In genomic region chr18:32093106-32093511, GRCh38 we compare ENCODE assay signal across 8 cellular contexts. TPM values are rescaled to one million over a fixed set of nuclear protein-coding genes. Genes with fewer than 3 reads are reported as not detected.
A peak's percentile ranks its signal among the peaks of the same experiment; 100 is the strongest.
DNase-seq lines count a peak whose midpoint lies in the region; ATAC-seq, FAIRE-seq and TF ChIP-seq lines count a peak whose summit lies in the region.

No MANE protein-coding gene starts in this region.

- no peak for FAIRE-seq in pancreas (lab: Jason Lieb, UNC)

- peaks cover 6% of the 10 kb centered on the region for H3F3A ChIP-seq in DOHH2 (ENCODE audit: control insufficient read depth, insufficient read depth)

- ATAC-seq in GM21381 (IDR thresholded peaks at IDR 0.05; ENCODE audit: unreplicated experiment) (peak; percentile 27), heart left ventricle (peak in 2 of 4 donors; percentile 3 to 7), pancreas (peak; percentile 5 to 37 (median 16))

- H3K79me2 ChIP-seq in DOHH2 (ENCODE audit: control insufficient read depth, low read length) = peaks cover 57% of the 10 kb centered on the region

- H3K27ac ChIP-seq in DOHH2 (ENCODE audit: low read depth, low read length) = peak overlapping the region; percentile 67
- peak overlapping the region; percentile 91 for H3K27ac ChIP-seq in SJCRH30
- H3K27ac ChIP-seq in heart left ventricle = peak overlapping the region; percentile 91 to 100 (median 99)
- peak overlapping the region; percentile 99 to 100 (median 100) for H3K27ac ChIP-seq in pancreas

- H3K4me2 ChIP-seq in DOHH2 (ENCODE audit: low read length) = peak overlapping the region; percentile 73

- no peaks in the 10 kb centered on the region for H3K9me2 ChIP-seq in DOHH2 (replicated peaks; ENCODE audit: control insufficient read depth, low read length)

- peak; percentile 51 for DNase-seq in HT-29 (ENCODE audit: low spot score)
- peak; percentile 12 to 40 for DNase-seq in SJCRH30
- DNase-seq in amniotic epithelial cell (ENCODE audit: low read depth) = peak; percentile 57
- peak; percentile 33 to 76 (median 50) for DNase-seq in heart left ventricle
- peak in 5 of 6 donors; percentile 50 to 77 (median 53) for DNase-seq in pancreas
- DNase-seq in NCI-H2107 (lab: John Stamatoyannopoulos, UW) = no peak

- no peaks in the 10 kb centered on the region for H3K9me3 ChIP-seq in DOHH2 (ENCODE audit: control insufficient read depth, insufficient read depth, low read length)
- no peaks in the 10 kb centered on the region for H3K9me3 ChIP-seq in SJCRH30 (replicated peaks)
- H3K9me3 ChIP-seq in heart left ventricle = no peaks in the 10 kb centered on the region
- no peaks in the 10 kb centered on the region for H3K9me3 ChIP-seq in pancreas

- peaks cover 48% of the 10 kb centered on the region for H3K36me3 ChIP-seq in DOHH2 (ENCODE audit: control insufficient read depth, low read length)
- no peaks in the 10 kb centered on the region for H3K36me3 ChIP-seq in SJCRH30
- H3K36me3 ChIP-seq in heart left ventricle = peaks cover 0 to 14% (median 5%) of the 10 kb centered on the region in 9 donors
- no peaks in the 10 kb centered on the region for H3K36me3 ChIP-seq in pancreas

- intact Hi-C loops in heart left ventricle (cut with DNase I) (loop anchor here in 6 of 10 donors (2.0 to 10.0 kb wide), 4 partner anchors 76 to 151 kb away; partner anchors contain the start of genes TRAPPC8 (in 6 of the 6) and RNF125 (in 3 of the 6)), pancreas (cut with DNase I) (no loop called here)

- peaks cover 24% of the 10 kb centered on the region for H3K4me1 ChIP-seq in DOHH2 (ENCODE audit: control insufficient read depth, low read length)
- H3K4me1 ChIP-seq in SJCRH30 = no peaks in the 10 kb centered on the region
- H3K4me1 ChIP-seq in heart left ventricle = peaks cover 0 to 47% (median 28%) of the 10 kb centered on the region in 12 donors
- peaks cover 13 to 35% (median 17%) of the 10 kb centered on the region in 3 donors for H3K4me1 ChIP-seq in pancreas

- peak overlapping the region; percentile 76 for H3K4me3 ChIP-seq in DOHH2 (ENCODE audit: low read length)
- peak overlapping the region; percentile 85 for H3K4me3 ChIP-seq in SJCRH30
- H3K4me3 ChIP-seq in heart left ventricle = peak overlapping the region; percentile 69 to 96 (median 84)
- H3K4me3 ChIP-seq in pancreas = peak overlapping the region; percentile 68 to 94 (median 80)

- no peaks in the 10 kb centered on the region for H3K27me3 ChIP-seq in DOHH2 (ENCODE audit: control insufficient read depth, low read length)
- H3K27me3 ChIP-seq in SJCRH30 = no peaks in the 10 kb centered on the region
- no peaks in the 10 kb centered on the region for H3K27me3 ChIP-seq in heart left ventricle
- H3K27me3 ChIP-seq in pancreas = no peaks in the 10 kb centered on the region

- TF ChIP-seq CTCF in DOHH2 (IDR thresholded peaks at IDR 0.05; ENCODE audit: low read depth, low read length, poor library complexity, severe bottlenecking) (no peak), heart left ventricle (IDR thresholded peaks at IDR 0.05) (no peak), pancreas (IDR thresholded peaks at IDR 0.05) (no peak)

- no peak for TF ChIP-seq POLR2A in heart left ventricle (IDR thresholded peaks at IDR 0.05)

- H4K20me1 ChIP-seq in DOHH2 (ENCODE audit: control insufficient read depth, insufficient read depth, low read depth, low read length) = peaks cover 24% of the 10 kb centered on the region

- WGBS in heart left ventricle, 4 donors = 0 to 1% (median 1%) methylated on average over 30 to 32 of the region's 32 CpGs
- WGBS in pancreas, 2 donors = 0% methylated on average over 32 of the region's 32 CpGs

RNA-seq across cellular contexts. Expression of gene RNF138, which starts 1.4 kb away (rescaled TPM):
- 30.8 and 43.0 TPM in 2 replicates for total RNA-seq in HT-29 (2014; rRNA removed; shearing (Covaris generic))
- total RNA-seq in SJCRH30 (2014; rRNA removed; shearing (Covaris generic)) = 27.5 and 28.4 TPM in 2 replicates
- 10 to 100 TPM in 3 of 9 donors, 1 to 10 TPM in 6; 3.9 to 16.1 (median 9.0) TPM for total RNA-seq in heart left ventricle
- polyA plus RNA-seq in heart left ventricle = 10 to 100 TPM in 1 of 2 donors, 1 to 10 TPM in 1; 2.9 to 11.0 TPM
- total RNA-seq in pancreas = 10 to 100 TPM in 5 of 6 donors, 1 to 10 TPM in 1; 8.4 to 20.0 (median 14.4) TPM
- polyA plus RNA-seq in pancreas = 1 to 10 TPM; 4.4 to 9.9 TPM

Comparison
In these comparisons a context has a peak if more than half of its experiments do, and no peak if none do; other contexts are left out.
1. intact Hi-C loops: an anchor here in heart left ventricle (2.0 to 10.0 kb wide); none called in pancreas.